Comparison of ENCODE assay signal across 7 cellular contexts in the genomic region with DNA sequence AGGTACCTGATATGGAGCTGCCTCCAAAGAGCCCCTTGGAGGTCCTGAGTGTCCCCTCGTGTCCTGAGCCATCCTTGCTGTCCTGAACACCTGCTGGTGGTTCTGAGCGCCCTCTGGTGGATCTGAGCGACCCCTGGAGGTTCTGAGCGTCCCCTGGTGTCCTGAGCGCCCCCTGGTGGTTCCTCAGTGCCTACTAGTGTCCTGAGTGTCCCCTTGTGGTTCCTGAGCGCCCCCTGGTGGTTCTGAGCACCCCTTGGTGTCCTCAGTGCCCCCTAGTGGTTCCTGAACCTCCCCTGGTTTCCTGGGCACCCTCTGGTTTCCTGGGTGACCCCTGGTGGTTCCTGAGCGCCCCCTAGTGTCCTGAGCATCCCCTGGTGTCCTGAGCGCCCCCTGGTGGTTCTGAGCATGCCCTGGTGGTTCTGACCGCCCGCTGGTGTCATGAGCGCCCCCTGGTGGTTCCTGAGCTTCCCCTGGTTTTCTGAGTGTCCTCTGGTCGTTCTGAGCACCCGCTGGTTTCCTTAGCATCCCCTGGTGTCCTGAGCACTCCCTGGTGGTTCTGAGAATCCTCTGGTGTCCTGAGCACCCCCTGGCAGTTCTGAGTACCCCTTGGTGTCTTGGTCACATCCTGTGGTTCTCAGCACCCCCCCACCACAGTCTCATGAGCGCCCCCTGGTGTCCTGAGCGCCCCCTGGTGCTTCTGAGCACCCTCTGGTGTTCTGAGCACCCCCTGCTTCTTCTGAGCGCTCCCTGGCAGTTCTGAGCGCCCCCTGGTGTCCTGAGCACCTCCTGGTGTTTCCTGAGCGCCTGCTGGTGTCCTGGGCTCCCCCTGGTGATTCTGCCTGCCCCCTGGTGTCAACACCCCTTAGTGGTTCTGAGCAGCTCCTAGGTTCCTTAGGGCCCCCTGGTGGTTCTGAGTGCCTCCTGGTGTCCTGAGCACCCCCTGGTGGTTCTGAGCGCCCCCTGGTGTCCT.
DNase-seq lines count a peak whose midpoint lies in the region; ATAC-seq lines count a peak whose summit lies in the region.
"Not testable (repeated sequence)": the region's sequence is repeated elsewhere in the genome, so short reads cannot be mapped to it uniquely, and the experiment has no call there.

No MANE protein-coding gene starts in this region.

- not testable (repeated sequence) for H3K27me3 Mint-ChIP-seq in activated CD8-positive, alpha-beta memory T cell treated with anti-CD3 and anti-CD28 coated beads, Interleukin-2, amount 10 ng/mL, durations not matched to agents 7 days and 5 days

- not testable (repeated sequence) for H3K9me3 Mint-ChIP-seq in activated CD8-positive, alpha-beta memory T cell treated with anti-CD3 and anti-CD28 coated beads, Interleukin-2, amount 10 ng/mL, durations not matched to agents 7 days and 5 days (ENCODE audit: low read depth)

- H3K4me3 Mint-ChIP-seq in activated CD8-positive, alpha-beta memory T cell treated with anti-CD3 and anti-CD28 coated beads, Interleukin-2, amount 10 ng/mL, durations not matched to agents 7 days and 5 days, result not testable (repeated sequence)

- ATAC-seq in GM18511 (IDR thresholded peaks at IDR 0.05; ENCODE audit: unreplicated experiment) (peak; percentile 75), GM19395 (IDR thresholded peaks at IDR 0.05; ENCODE audit: unreplicated experiment) (peak; percentile 75), GM21723 (IDR thresholded peaks at IDR 0.05; ENCODE audit: unreplicated experiment) (peak; percentile 72), HG02973 (IDR thresholded peaks at IDR 0.05; ENCODE audit: unreplicated experiment) (peak; percentile 70), HG03432 (IDR thresholded peaks at IDR 0.05; ENCODE audit: unreplicated experiment) (peak; percentile 77), left lobe of liver (peak; percentile 99)
- ATAC-seq in activated CD8-positive, alpha-beta memory T cell treated with anti-CD3 and anti-CD28 coated beads, Interleukin-2, amount 10 ng/mL, durations not matched to agents 7 days and 5 days, result peak; percentile 84

- not testable (repeated sequence) for H3K4me1 Mint-ChIP-seq in activated CD8-positive, alpha-beta memory T cell treated with anti-CD3 and anti-CD28 coated beads, Interleukin-2, amount 10 ng/mL, durations not matched to agents 7 days and 5 days

- DNase-seq in activated CD8-positive, alpha-beta memory T cell treated with anti-CD3 and anti-CD28 coated beads, Interleukin-2, amount 10 ng/mL, durations not matched to agents 7 days and 5 days; left lobe of liver (ENCODE audit: low spot score): not testable (repeated sequence)

- H3K36me3 Mint-ChIP-seq in activated CD8-positive, alpha-beta memory T cell treated with anti-CD3 and anti-CD28 coated beads, Interleukin-2, amount 10 ng/mL, durations not matched to agents 7 days and 5 days, result not testable (repeated sequence)

- CTCF ChIA-PET in activated CD8-positive, alpha-beta memory T cell treated with anti-CD3 and anti-CD28 coated beads, Interleukin-2, amount 10 ng/mL, durations not matched to agents 7 days and 5 days (lab: Charles Lee), result not testable (repeated sequence)

- not testable (repeated sequence) for H3K27ac Mint-ChIP-seq in activated CD8-positive, alpha-beta memory T cell treated with anti-CD3 and anti-CD28 coated beads, Interleukin-2, amount 10 ng/mL, durations not matched to agents 7 days and 5 days
